In the genomic region with DNA sequence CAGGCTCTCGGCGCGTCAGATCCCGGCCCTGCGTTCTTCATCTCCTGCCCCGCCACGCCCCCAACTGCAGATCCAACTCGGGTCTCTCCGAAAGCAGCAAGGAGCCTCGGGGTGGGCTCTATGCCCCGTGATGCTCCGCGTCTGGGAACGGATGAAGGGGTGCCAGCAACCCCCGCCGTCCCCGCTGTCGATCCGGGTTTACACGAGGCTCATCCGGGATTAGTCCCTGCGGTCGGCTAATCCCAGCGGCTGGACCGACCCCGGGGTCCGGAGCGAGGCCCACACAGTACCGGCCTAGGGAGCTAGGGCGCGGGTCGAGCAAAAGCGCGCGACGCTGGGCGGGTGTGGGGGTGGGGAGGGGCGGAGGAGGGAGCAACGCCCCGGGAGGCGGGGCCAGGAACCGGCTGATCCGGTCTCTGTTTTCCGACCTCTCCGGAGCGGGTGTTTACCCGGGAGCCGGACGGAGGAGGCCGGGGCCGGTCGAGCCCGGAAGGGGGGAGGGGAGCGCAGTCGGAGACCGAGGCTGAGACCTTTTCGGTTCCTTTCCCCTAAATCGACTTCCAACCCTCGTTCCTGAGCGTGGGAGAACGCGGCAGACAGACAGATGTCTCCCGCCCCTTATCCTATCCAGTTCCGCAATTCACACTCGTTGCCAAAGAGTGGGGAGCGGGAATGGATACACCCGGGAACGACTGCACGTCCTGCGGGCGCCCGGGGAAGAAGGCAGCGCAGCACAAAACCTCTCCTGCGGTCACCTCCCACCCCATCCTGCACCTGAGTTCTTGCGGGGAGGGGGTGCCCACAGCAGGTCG, we compare ENCODE assay signal across 8 cellular contexts. TPM values are rescaled to one million over a fixed set of nuclear protein-coding genes. Genes with fewer than 3 reads are reported as not detected.
DNase-seq lines count a peak whose midpoint lies in the region; FAIRE-seq and TF ChIP-seq lines count a peak whose summit lies in the region.

No MANE protein-coding gene starts in this region.

- H3K4me3 ChIP-seq in HAP-1, result peak overlapping the region; percentile 45
- peak overlapping the region; percentile 48 to 68 for H3K4me3 ChIP-seq in right atrium auricular region

- peak overlapping the region; percentile 84 for H3K4me3 Mint-ChIP-seq in T-helper 1 cell treated with Interleukin-12 subunit alpha and Interleukin-12 subunit beta and Interleukin-4 antibody, amounts not matched to agents 30 μg/mL and 1 μg/mL, for 36 hours

- peaks cover 13% of the 10 kb centered on the region for H3K4me1 Mint-ChIP-seq in T-helper 1 cell treated with Interleukin-12 subunit alpha and Interleukin-12 subunit beta and Interleukin-4 antibody, amounts not matched to agents 30 μg/mL and 1 μg/mL, for 36 hours (ENCODE audit: low read depth)

- in situ Hi-C loops in HAP-1 (cut with MboI; ENCODE audit: low sequenced_read_pairs), result no loop called here

- H3K9me3 ChIP-seq in HAP-1, result no peaks in the 10 kb centered on the region
- no peaks in the 10 kb centered on the region for H3K9me3 ChIP-seq in right atrium auricular region

- H3K27me3 ChIP-seq in HAP-1 (ENCODE audit: low read depth) (no peaks in the 10 kb centered on the region), right atrium auricular region (peaks cover 0 to 2% of the 10 kb centered on the region in 2 donors)

- H3K27ac ChIP-seq in angular gyrus (ENCODE audit: low read depth, low read length) (peak overlapping the region; percentile 97), right atrium auricular region (peak overlapping the region; percentile 84 to 94)

- no peaks in the 10 kb centered on the region for H3K36me3 Mint-ChIP-seq in T-helper 1 cell treated with Interleukin-12 subunit alpha and Interleukin-12 subunit beta and Interleukin-4 antibody, amounts not matched to agents 30 μg/mL and 1 μg/mL, for 36 hours (ENCODE audit: low read depth)

- FAIRE-seq in urothelium cell line (lab: Jason Lieb, UNC), result no peak

- peaks cover 3% of the 10 kb centered on the region for H3K27me3 Mint-ChIP-seq in T-helper 1 cell treated with Interleukin-12 subunit alpha and Interleukin-12 subunit beta and Interleukin-4 antibody, amounts not matched to agents 30 μg/mL and 1 μg/mL, for 36 hours (ENCODE audit: low read depth)

- no peaks in the 10 kb centered on the region for H3K9me3 Mint-ChIP-seq in T-helper 1 cell treated with Interleukin-12 subunit alpha and Interleukin-12 subunit beta and Interleukin-4 antibody, amounts not matched to agents 30 μg/mL and 1 μg/mL, for 36 hours

- H3K27ac Mint-ChIP-seq in T-helper 1 cell treated with Interleukin-12 subunit alpha and Interleukin-12 subunit beta and Interleukin-4 antibody, amounts not matched to agents 30 μg/mL and 1 μg/mL, for 36 hours, result peak overlapping the region; percentile 85

- peak in 1 of 2 donors; percentile 34 for TF ChIP-seq CTCF in right atrium auricular region (IDR thresholded peaks at IDR 0.05)

- H3K4me1 ChIP-seq in HAP-1 (peaks cover 12% of the 10 kb centered on the region), right atrium auricular region (peaks cover 0 to 32% of the 10 kb centered on the region in 2 donors)

- peak; percentile 97 for DNase-seq in GM03348 (ENCODE audit: low spot score)
- peak; percentile 85 to 90 for DNase-seq in HAP-1 (ENCODE audit: low spot score in 2 of 2)
- peak; percentile 42 for DNase-seq in MV-4-11 (lab: John Stamatoyannopoulos, UW)
- DNase-seq in right atrium auricular region (ENCODE audit: low spot score), result peak; percentile 75
- peak; percentile 47 for DNase-seq in pulmonary artery endothelial cell (ENCODE audit: low read depth, low spot score)
- peak; percentile 81 for DNase-seq in urothelium cell line (ENCODE audit: low spot score)

- H3K36me3 ChIP-seq in HAP-1 (replicated peaks), result no peaks in the 10 kb centered on the region
- no peaks in the 10 kb centered on the region for H3K36me3 ChIP-seq in right atrium auricular region

RNA-seq across cellular contexts. Expression of a gene that starts 28.6 kb away (rescaled TPM):
- 10 to 100 TPM; 22.1 to 25.3 TPM for total RNA-seq in right atrium auricular region
- 135 and 143 TPM in 2 replicates for total RNA-seq in pulmonary artery endothelial cell

Comparison
In these comparisons a context has a peak if more than half of its experiments do, and no peak if none do; other contexts are left out.
1. Peak in every context shown above with its lines: DNase-seq, H3K4me3 ChIP-seq and H3K27ac ChIP-seq.
2. DNase-seq: peak in every context shown above with its lines; median percentile 97 in GM03348; 88 in HAP-1; 81 in urothelium cell line; 75 in right atrium auricular region; 47 in pulmonary artery endothelial cell; 42 in MV-4-11.